ENCODE assay signal across 2 cellular contexts in the genomic region with DNA sequence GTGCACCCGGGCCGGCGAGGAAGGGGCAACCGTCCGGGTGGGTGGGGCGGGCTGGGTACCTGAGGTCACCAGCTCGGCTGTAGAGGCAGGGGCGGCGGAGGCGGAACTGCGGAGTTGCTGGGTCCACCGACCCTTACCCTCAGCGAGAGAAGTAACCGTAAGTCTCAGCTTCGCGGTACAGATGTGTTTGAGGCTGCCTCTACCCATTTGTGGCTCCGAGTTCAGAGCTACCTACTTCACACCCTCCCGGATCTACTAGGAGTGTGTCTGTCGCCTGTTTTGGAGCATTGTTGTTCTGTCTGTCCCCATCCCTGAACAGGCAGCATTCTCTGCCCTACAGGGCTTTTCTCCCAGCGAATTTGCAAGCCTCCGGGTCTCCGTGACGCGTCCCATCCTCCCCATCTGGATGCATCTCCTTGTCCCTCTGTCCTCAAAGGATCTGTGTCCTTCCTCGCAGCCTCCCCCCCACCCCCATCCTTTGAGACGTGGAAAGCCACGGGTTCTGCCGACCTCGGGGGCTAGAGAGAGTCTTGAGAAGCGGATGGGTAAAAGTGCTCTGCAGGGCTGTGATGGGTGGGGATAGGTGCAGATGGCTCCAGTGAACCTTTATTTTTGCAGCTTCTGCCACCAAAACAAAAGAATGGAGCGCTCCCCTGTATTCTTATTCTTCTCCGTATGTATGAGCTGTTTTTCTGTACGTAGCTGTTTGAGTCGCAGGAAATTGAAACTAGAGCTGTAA.
TF ChIP-seq lines count a peak whose summit lies in the region.

No MANE protein-coding gene starts in this region.

TF ChIP-seq in GM23338, 12 proteins besides CTCF, POLR2A, EP300 and RAD21:
- TF ChIP-seq STAT1 (IDR thresholded peaks at IDR 0.05; ENCODE audit: unreplicated experiment) (no peak), NANOG (IDR thresholded peaks at IDR 0.05; ENCODE audit: borderline replicate concordance) (no peak), CREB1 (CRISPR knock-in tag; IDR thresholded peaks at IDR 0.05; ENCODE audit: low read depth) (no peak), ZNF331 (CRISPR knock-in tag; IDR thresholded peaks at IDR 0.05; ENCODE audit: low read depth) (no peak), ZNF462 (CRISPR knock-in tag; IDR thresholded peaks at IDR 0.05) (no peak), JUNB (IDR thresholded peaks at IDR 0.05; ENCODE audit: unreplicated experiment) (no peak)
- TF ChIP-seq, protein P1, sequence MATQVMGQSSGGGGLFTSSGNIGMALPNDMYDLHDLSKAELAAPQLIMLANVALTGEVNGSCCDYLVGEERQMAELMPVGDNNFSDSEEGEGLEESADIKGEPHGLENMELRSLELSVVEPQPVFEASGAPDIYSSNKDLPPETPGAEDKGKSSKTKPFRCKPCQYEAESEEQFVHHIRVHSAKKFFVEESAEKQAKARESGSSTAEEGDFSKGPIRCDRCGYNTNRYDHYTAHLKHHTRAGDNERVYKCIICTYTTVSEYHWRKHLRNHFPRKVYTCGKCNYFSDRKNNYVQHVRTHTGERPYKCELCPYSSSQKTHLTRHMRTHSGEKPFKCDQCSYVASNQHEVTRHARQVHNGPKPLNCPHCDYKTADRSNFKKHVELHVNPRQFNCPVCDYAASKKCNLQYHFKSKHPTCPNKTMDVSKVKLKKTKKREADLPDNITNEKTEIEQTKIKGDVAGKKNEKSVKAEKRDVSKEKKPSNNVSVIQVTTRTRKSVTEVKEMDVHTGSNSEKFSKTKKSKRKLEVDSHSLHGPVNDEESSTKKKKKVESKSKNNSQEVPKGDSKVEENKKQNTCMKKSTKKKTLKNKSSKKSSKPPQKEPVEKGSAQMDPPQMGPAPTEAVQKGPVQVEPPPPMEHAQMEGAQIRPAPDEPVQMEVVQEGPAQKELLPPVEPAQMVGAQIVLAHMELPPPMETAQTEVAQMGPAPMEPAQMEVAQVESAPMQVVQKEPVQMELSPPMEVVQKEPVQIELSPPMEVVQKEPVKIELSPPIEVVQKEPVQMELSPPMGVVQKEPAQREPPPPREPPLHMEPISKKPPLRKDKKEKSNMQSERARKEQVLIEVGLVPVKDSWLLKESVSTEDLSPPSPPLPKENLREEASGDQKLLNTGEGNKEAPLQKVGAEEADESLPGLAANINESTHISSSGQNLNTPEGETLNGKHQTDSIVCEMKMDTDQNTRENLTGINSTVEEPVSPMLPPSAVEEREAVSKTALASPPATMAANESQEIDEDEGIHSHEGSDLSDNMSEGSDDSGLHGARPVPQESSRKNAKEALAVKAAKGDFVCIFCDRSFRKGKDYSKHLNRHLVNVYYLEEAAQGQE (IDR thresholded peaks at IDR 0.05; ENCODE audit: unreplicated experiment) = no peak
TF ChIP-seq in GM23338: peak in this region for 0.

TF ChIP-seq in H1, 55 proteins besides CTCF, POLR2A, EP300 and RAD21:
- peak; percentile 61; the same call in 1 of the 2 replicates for TF ChIP-seq POLR2AphosphoS5 (IDR thresholded peaks at IDR 0.05; ENCODE audit: low read depth, low read length)
- no peak for TF ChIP-seq SUZ12 (IDR thresholded peaks at IDR 0.05; ENCODE audit: low read length)
- TF ChIP-seq RBBP5 (IDR thresholded peaks at IDR 0.05; ENCODE audit: borderline replicate concordance, low read depth, low read length) = 0 out of 2 replicates have a peak, but pooled peaks have one; percentile 10
- TF ChIP-seq MAFK (IDR thresholded peaks at IDR 0.05; ENCODE audit: low read depth, low read length) = no peak
- TF ChIP-seq KDM4A (IDR thresholded peaks at IDR 0.05; ENCODE audit: low read depth, low read length, severe bottlenecking) = peak; percentile 80
